In genomic region chr2:152055366-152056108, GRCh38 we compare ENCODE assay signal across 11 cellular contexts. TPM values are rescaled to one million over a fixed set of nuclear protein-coding genes. Genes with fewer than 3 reads are reported as not detected.
DNase-seq lines count a peak whose midpoint lies in the region; ATAC-seq and TF ChIP-seq lines count a peak whose summit lies in the region.
"Had no signal": no experiment of that assay in that cellular context is flagged by ENCODE, and none has a peak within 500 bp of the region (broad histone marks: within the 10 kb centered on the region; RNA-seq: fewer than 3 reads in every experiment).

No MANE protein-coding gene starts in this region.

- H3K4me2 ChIP-seq in BLaER1 treated with 17β-estradiol and CSF1 and Interleukin-3, amounts not matched to agents 10 nM and 100 nM = peak overlapping the region; percentile 30 to 82 (median 71); a peak in 21 of 22 replicates
- H3K4me2 ChIP-seq in GM23248 (ENCODE audit: unreplicated experiment) = no peak overlapping the region
- no peak overlapping the region for H3K4me2 ChIP-seq in MM.1S (ENCODE audit: low read depth, low read length)

- no peak overlapping the region for H3K4me3 ChIP-seq in BLaER1 treated with 17β-estradiol and CSF1 and Interleukin-3, amounts not matched to agents 10 nM and 100 nM
- no peak overlapping the region for H3K4me3 ChIP-seq in GM23248
- no peak overlapping the region for H3K4me3 ChIP-seq in MM.1S (ENCODE audit: low read length)
- H3K4me3 ChIP-seq: breast epithelium had no signal

- H3K36me3 ChIP-seq in BLaER1 treated with 17β-estradiol and CSF1 and Interleukin-3, amounts not matched to agents 10 nM and 100 nM = peaks cover 0 to 14% (median 5%) of the 10 kb centered on the region in 11 experiments; a peak in 8 of 22 replicates
- H3K36me3 ChIP-seq in GM23248 (ENCODE audit: low read depth) (no peaks in the 10 kb centered on the region), MM.1S (replicated peaks; ENCODE audit: insufficient read depth, low read length) (no peaks in the 10 kb centered on the region)
- H3K36me3 ChIP-seq: breast epithelium had no signal

- ATAC-seq in foreskin keratinocyte (peak; percentile 75), left cardiac atrium (no peak)

- H3F3A ChIP-seq in GM23248 (ENCODE audit: insufficient read depth) (peaks cover 15% of the 10 kb centered on the region; the same call in 1 of the 2 replicates), MM.1S (ENCODE audit: insufficient read depth, low read length) (no peaks in the 10 kb centered on the region)

- peaks cover 34 to 48% (median 39%) of the 10 kb centered on the region in 10 experiments for H3K4me1 ChIP-seq in BLaER1 treated with 17β-estradiol and CSF1 and Interleukin-3, amounts not matched to agents 10 nM and 100 nM
- H3K4me1 ChIP-seq in GM23248 (ENCODE audit: insufficient read depth) = peaks cover 11% of the 10 kb centered on the region
- H3K4me1 ChIP-seq in foreskin keratinocyte = peaks cover 12% of the 10 kb centered on the region
- no peaks in the 10 kb centered on the region for H3K4me1 ChIP-seq in MM.1S (ENCODE audit: low read length)
- H3K4me1 ChIP-seq: breast epithelium had no signal

- TF ChIP-seq CTCF in foreskin keratinocyte (conservative IDR thresholded peaks at IDR 0.05) (no peak), MM.1S (IDR thresholded peaks at IDR 0.05; ENCODE audit: low read length) (no peak)

- peaks cover 0 to 35% (median 0%) of the 10 kb centered on the region in 11 experiments; a peak in 3 of 22 replicates for H4K20me1 ChIP-seq in BLaER1 treated with 17β-estradiol and CSF1 and Interleukin-3, amounts not matched to agents 10 nM and 100 nM
- H4K20me1 ChIP-seq in GM23248 (ENCODE audit: insufficient read depth) = no peaks in the 10 kb centered on the region
- no peaks in the 10 kb centered on the region for H4K20me1 ChIP-seq in MM.1S (ENCODE audit: insufficient read depth, low read length)

- peak overlapping the region in 3 of 11 experiments; percentile 23 to 67 (median 51); a peak in 4 of 22 replicates for H3K9ac ChIP-seq in BLaER1 treated with 17β-estradiol and CSF1 and Interleukin-3, amounts not matched to agents 10 nM and 100 nM
- H3K9ac ChIP-seq in GM23248 (no peak overlapping the region), MM.1S (ENCODE audit: low read length) (no peak overlapping the region)

- no peaks in the 10 kb centered on the region for H3K79me2 ChIP-seq in GM23248 (ENCODE audit: insufficient read depth)
- H3K79me2 ChIP-seq in MM.1S (ENCODE audit: low read length) = no peaks in the 10 kb centered on the region

- H2AFZ ChIP-seq in GM23248 = no peak overlapping the region
- H2AFZ ChIP-seq in MM.1S (ENCODE audit: low read length) = no peak overlapping the region

- H3K9me3 ChIP-seq in BLaER1 treated with 17β-estradiol and CSF1 and Interleukin-3, amounts not matched to agents 10 nM and 100 nM (replicated peaks in 1 of 11) = peaks cover 33 to 49% (median 37%) of the 10 kb centered on the region in 11 experiments
- H3K9me3 ChIP-seq in GM23248 (ENCODE audit: low read depth) = no peaks in the 10 kb centered on the region
- H3K9me3 ChIP-seq in MM.1S (replicated peaks; ENCODE audit: insufficient read depth, low read length) = no peaks in the 10 kb centered on the region

- peak; percentile 53 for DNase-seq in GM23248
- DNase-seq in RPMI7951 (ENCODE audit: low read depth) = peak; percentile 55
- DNase-seq in foreskin keratinocyte = peak; percentile 42 to 75
- no peak for DNase-seq in NCI-H2107 treated with DMSO at 0.1 percent for 48 hours (lab: John Stamatoyannopoulos, UW; ENCODE audit: unreplicated experiment)
- DNase-seq in activated T-cell treated with anti-CD3 and anti-CD28 coated beads for 4 hours = no peak
- DNase-seq in MM.1S = no peak
- DNase-seq in left cardiac atrium = no peak
- DNase-seq: NCI-H1930; stimulated activated CD4-positive, alpha-beta T cell treated with anti-CD3 and anti-CD28 coated beads, Interleukin-15, amount 100 ng/mL, for 24 hours had no signal

- 74 to 77% methylated on average over 8 of the region's 8 CpGs for WGBS in GM23248 (ENCODE audit: low coverage in 1 of 2, low lambda C conversion rate in 2 of 2, missing lambda C conversion rate in 2 of 2), 2 experiments

- H3K27me3 ChIP-seq in BLaER1 treated with 17β-estradiol and CSF1 and Interleukin-3, amounts not matched to agents 10 nM and 100 nM = peaks cover 0 to 98% (median 0%) of the 10 kb centered on the region in 11 experiments; a peak in 9 of 22 replicates
- H3K27me3 ChIP-seq in GM23248 (replicated peaks; ENCODE audit: insufficient read depth) = peaks cover 77% of the 10 kb centered on the region
- peaks cover 86% of the 10 kb centered on the region for H3K27me3 ChIP-seq in foreskin keratinocyte
- H3K27me3 ChIP-seq in MM.1S (replicated peaks; ENCODE audit: insufficient read depth, low read length) = no peaks in the 10 kb centered on the region
- H3K27me3 ChIP-seq: breast epithelium had no signal

- H3K9me2 ChIP-seq in GM23248 (ENCODE audit: insufficient read depth) (no peaks in the 10 kb centered on the region), MM.1S (replicated peaks; ENCODE audit: insufficient read depth, low read length) (no peaks in the 10 kb centered on the region)

- intact Hi-C loops in left cardiac atrium (cut with DNase I) = no loop called here

- peak overlapping the region in 7 of 11 experiments; percentile 6 to 72 (median 55); a peak in 12 of 22 replicates for H3K27ac ChIP-seq in BLaER1 treated with 17β-estradiol and CSF1 and Interleukin-3, amounts not matched to agents 10 nM and 100 nM
- H3K27ac ChIP-seq in GM23248 (no peak overlapping the region), foreskin keratinocyte (no peak overlapping the region), MM.1S (ENCODE audit: low read length) (no peak overlapping the region)
- H3K27ac ChIP-seq: breast epithelium had no signal

- in situ Hi-C loops in GM23248 (cut with MboI) = no loop called here

RNA-seq across cellular contexts. Expression of gene CACNB4, which starts 43.3 kb away (rescaled TPM):
- total RNA-seq in GM23248 (2014; rRNA removed; shearing (Covaris generic)) = 0.11 TPM in 1 of 2 replicates, not detected in the other
- polyA plus RNA-seq in GM23248 (2016; fragmentation: Nextera tagmentation; extraction: Ambion mirVana) (0.05 TPM in 1 of 2 replicates, not detected in the other), foreskin keratinocyte (0.02 and 0.03 TPM in 2 replicates)
- total RNA-seq in RPMI7951 (2014; rRNA removed; shearing (Covaris generic)) = 0.10 and 0.12 TPM in 2 replicates
- total RNA-seq in foreskin keratinocyte (0.07 and 0.11 TPM in 2 replicates), left cardiac atrium (under 1 TPM; 0.32 to 0.71 TPM)

Comparison
In these comparisons a context has a peak if more than half of its experiments do, and no peak if none do; other contexts are left out.
1. H3K27ac ChIP-seq: peak in BLaER1 treated with 17β-estradiol and CSF1 and Interleukin-3, amounts not matched to agents 10 nM and 100 nM (7 of 11); none in GM23248 (single experiment), foreskin keratinocyte (single experiment) and MM.1S (single experiment).
2. H3K4me2 ChIP-seq: peak in BLaER1 treated with 17β-estradiol and CSF1 and Interleukin-3, amounts not matched to agents 10 nM and 100 nM (11 of 11); none in GM23248 (single experiment) and MM.1S (single experiment).
3. DNase-seq: peak in GM23248 (single experiment), RPMI7951 (single experiment) and foreskin keratinocyte (2 of 2); none in NCI-H2107 treated with DMSO at 0.1 percent for 48 hours (single experiment), activated T-cell treated with anti-CD3 and anti-CD28 coated beads for 4 hours (single experiment), MM.1S (single experiment) and left cardiac atrium (single experiment).